In the genomic region with DNA sequence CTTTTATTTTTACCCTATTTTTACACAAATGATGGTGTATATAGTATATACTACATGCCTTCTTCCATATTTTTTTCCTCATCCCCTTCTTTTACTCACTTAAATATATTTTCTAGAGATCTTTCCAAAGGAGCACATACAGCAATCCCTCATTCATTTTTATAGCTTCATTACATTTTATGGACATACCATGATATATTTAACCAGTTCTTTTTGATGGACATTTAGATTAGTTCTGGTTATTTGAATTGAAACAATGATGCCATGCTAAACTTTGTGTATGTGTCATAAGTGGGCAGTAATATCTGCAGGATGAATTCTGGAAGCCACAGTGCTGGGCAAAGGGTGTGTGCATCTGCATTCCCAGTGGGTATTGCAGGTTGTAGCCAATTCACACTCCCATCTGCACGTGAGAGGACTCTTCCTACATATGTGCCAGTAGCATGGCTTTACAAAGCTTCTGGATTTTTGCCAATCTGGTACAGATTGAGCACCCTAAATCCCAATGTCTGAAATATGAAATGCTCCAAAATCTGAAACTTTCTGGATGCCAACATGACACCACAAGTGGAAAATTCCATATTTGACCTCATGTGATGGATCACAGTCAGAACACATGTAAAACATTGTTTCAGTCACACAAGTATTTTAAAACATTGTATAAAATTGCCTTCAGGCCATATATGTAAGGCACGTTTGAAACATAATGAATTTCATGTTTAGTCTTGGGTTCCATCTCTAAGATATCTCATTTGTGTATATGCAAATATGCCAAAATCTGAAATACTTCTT, we compare ENCODE assay signal across 31 cellular contexts.
"Had no signal": no experiment of that assay in that cellular context is flagged by ENCODE, and none has a peak within 500 bp of the region (broad histone marks: within the 10 kb centered on the region; RNA-seq: fewer than 3 reads in every experiment).

No MANE protein-coding gene starts in this region.

- H3K27me3 ChIP-seq: ascending aorta, cardiac muscle cell, colonic mucosa, gastroesophageal sphincter, hepatocyte, spleen, vagina had no signal

- H3K27ac Mint-ChIP-seq: activated naive CD4-positive, alpha-beta T cell treated with anti-CD3 and anti-CD28 coated beads, Interleukin-2, amount 10 ng/mL, durations not matched to agents 7 days and 5 days; activated naive CD8-positive, alpha-beta T cell treated with anti-CD3 and anti-CD28 coated beads, Interleukin-2, amount 10 ng/mL, durations not matched to agents 7 days and 5 days; brain; stimulated activated naive CD8-positive, alpha-beta T cell treated with anti-CD3 and anti-CD28 coated beads, Interleukin-15, Interleukin-2, amounts not matched to agents 100 ng/mL and 50 ng/mL, for 24 hours; type B pancreatic cell had no signal

- H3K27me3 Mint-ChIP-seq: activated naive CD4-positive, alpha-beta T cell treated with anti-CD3 and anti-CD28 coated beads, Interleukin-2, amount 10 ng/mL, durations not matched to agents 7 days and 5 days; activated naive CD8-positive, alpha-beta T cell treated with anti-CD3 and anti-CD28 coated beads, Interleukin-2, amount 10 ng/mL, durations not matched to agents 7 days and 5 days; brain; effector memory CD8-positive, alpha-beta T cell; naive thymus-derived CD4-positive, alpha-beta T cell; stimulated activated naive CD8-positive, alpha-beta T cell treated with anti-CD3 and anti-CD28 coated beads, Interleukin-15, Interleukin-2, amounts not matched to agents 100 ng/mL and 50 ng/mL, for 24 hours; type B pancreatic cell had no signal

- H2AFZ ChIP-seq: hepatocyte had no signal

- H3K9me3 Mint-ChIP-seq: activated naive CD4-positive, alpha-beta T cell treated with anti-CD3 and anti-CD28 coated beads, Interleukin-2, amount 10 ng/mL, durations not matched to agents 7 days and 5 days; activated naive CD8-positive, alpha-beta T cell treated with anti-CD3 and anti-CD28 coated beads, Interleukin-2, amount 10 ng/mL, durations not matched to agents 7 days and 5 days; brain; effector memory CD8-positive, alpha-beta T cell; naive thymus-derived CD4-positive, alpha-beta T cell; neural crest cell; stimulated activated naive CD8-positive, alpha-beta T cell treated with anti-CD3 and anti-CD28 coated beads, Interleukin-15, Interleukin-2, amounts not matched to agents 100 ng/mL and 50 ng/mL, for 24 hours; type B pancreatic cell had no signal

- H3K4me3 Mint-ChIP-seq: activated naive CD4-positive, alpha-beta T cell treated with anti-CD3 and anti-CD28 coated beads, Interleukin-2, amount 10 ng/mL, durations not matched to agents 7 days and 5 days; activated naive CD8-positive, alpha-beta T cell treated with anti-CD3 and anti-CD28 coated beads, Interleukin-2, amount 10 ng/mL, durations not matched to agents 7 days and 5 days; brain; effector memory CD8-positive, alpha-beta T cell; naive thymus-derived CD4-positive, alpha-beta T cell; neural crest cell; stimulated activated naive CD8-positive, alpha-beta T cell treated with anti-CD3 and anti-CD28 coated beads, Interleukin-15, Interleukin-2, amounts not matched to agents 100 ng/mL and 50 ng/mL, for 24 hours; type B pancreatic cell had no signal

- H3K36me3 ChIP-seq: ascending aorta, cardiac muscle cell, colonic mucosa, gastroesophageal sphincter, thoracic aorta, vagina had no signal

- DNase-seq: activated CD4-positive, alpha-beta T cell treated with anti-CD3 and anti-CD28 coated beads for 48 hours; activated CD4-positive, alpha-beta T cell treated with anti-CD3 and anti-CD28 coated beads, Interleukin-2, amount 50 U/mL, for 48 hours; activated CD8-positive, alpha-beta memory T cell treated with anti-CD3 and anti-CD28 coated beads for 24 hours; activated gamma-delta T cell; activated naive CD4-positive, alpha-beta T cell treated with anti-CD3 and anti-CD28 coated beads, Interleukin-2, amount 10 ng/mL, durations not matched to agents 7 days and 5 days; activated naive CD8-positive, alpha-beta T cell treated with anti-CD3 and anti-CD28 coated beads, Interleukin-2, amount 10 ng/mL, durations not matched to agents 7 days and 5 days; activated T-cell treated with anti-CD3 and anti-CD28 coated beads, Interleukin-2, amount 50 U/mL, for 1 hour; cerebellar nuclear complex; colonic mucosa; effector memory CD8-positive, alpha-beta T cell; erythroblast; islet precursor cell; left cardiac atrium; midbrain; naive thymus-derived CD4-positive, alpha-beta T cell; occipital lobe; right cardiac atrium; spleen; T1000; WERI-Rb-1 had no signal

- ATAC-seq: activated CD4-positive, CD25-positive, alpha-beta regulatory T cell treated with anti-CD3 and anti-CD28 coated beads, Interleukin-2, amount 50 U/mL, for 24 hours; effector memory CD8-positive, alpha-beta T cell; gastroesophageal sphincter; left cardiac atrium; naive thymus-derived CD4-positive, alpha-beta T cell; right cardiac atrium had no signal

- H3K4me1 ChIP-seq: ascending aorta, colonic mucosa had no signal

- H3K27ac ChIP-seq: ascending aorta, cardiac muscle cell, colonic mucosa, gastroesophageal sphincter, hepatocyte, spleen, thoracic aorta, vagina, WERI-Rb-1 had no signal

- H3K4me2 ChIP-seq: hepatocyte had no signal

- H3K9me3 ChIP-seq: ascending aorta, colonic mucosa, gastroesophageal sphincter, spleen, thoracic aorta, vagina had no signal

- H3K4me3 ChIP-seq: ascending aorta, cardiac muscle cell, colonic mucosa, gastroesophageal sphincter, hepatocyte, spleen, thoracic aorta, vagina had no signal
